In the genomic region with DNA sequence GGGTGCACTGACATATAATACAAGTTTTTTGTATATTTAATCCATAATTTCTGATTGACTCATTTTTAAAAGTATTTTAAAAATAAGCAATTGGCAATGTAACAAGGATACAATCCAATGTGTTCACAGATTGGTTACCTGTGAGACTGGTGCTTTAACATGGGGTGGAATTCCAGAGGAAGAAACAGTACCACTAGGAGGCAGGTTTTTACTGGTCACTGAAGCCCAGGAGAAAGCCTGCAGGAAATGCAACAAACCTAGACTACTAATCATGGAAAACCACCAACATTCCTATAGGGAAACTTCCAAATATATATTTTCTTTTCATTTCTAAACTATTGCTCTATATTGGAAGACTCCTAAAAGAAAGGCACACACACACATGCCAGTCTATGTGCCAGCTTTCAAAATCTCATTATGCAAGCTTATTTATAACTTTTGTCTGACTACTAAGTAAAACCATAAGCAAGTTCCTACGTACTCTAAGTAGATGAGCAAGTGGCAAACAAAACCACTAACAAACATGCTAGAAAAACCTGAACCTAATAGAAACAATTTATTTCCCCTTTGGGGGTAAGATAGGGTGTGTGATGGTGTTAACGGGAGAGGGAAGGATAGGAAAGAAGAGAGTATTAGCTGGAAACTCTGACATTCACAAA, we compare ENCODE assay signal across 9 cellular contexts. TPM values are rescaled to one million over a fixed set of nuclear protein-coding genes. Genes with fewer than 3 reads are reported as not detected.
A peak's percentile ranks its signal among the peaks of the same experiment; 100 is the strongest.
DNase-seq lines count a peak whose midpoint lies in the region; ATAC-seq lines count a peak whose summit lies in the region.
"Had no signal": no experiment of that assay in that cellular context is flagged by ENCODE, and none has a peak within 500 bp of the region (broad histone marks: within the 10 kb centered on the region; RNA-seq: fewer than 3 reads in every experiment).

No MANE protein-coding gene starts in this region.

- peaks cover 43% of the 10 kb centered on the region for H3K4me1 Mint-ChIP-seq in stimulated activated effector memory CD8-positive, alpha-beta T cell treated with anti-CD3 and anti-CD28 coated beads, Interleukin-12 subunit alpha, Interleukin-12 subunit beta, amount 100 ng/mL, for 72 hours

- no peak for DNase-seq in activated CD4-positive, CD25-positive, alpha-beta regulatory T cell (lab: John Stamatoyannopoulos, UW)
- DNase-seq in SK-MEL-5 (ENCODE audit: low read depth, low spot score) = peak; percentile 62
- peak; percentile 49 for DNase-seq in fibroblast of peridontal ligament (ENCODE audit: extremely low read depth)
- DNase-seq in stimulated activated effector memory CD8-positive, alpha-beta T cell treated with anti-CD3 and anti-CD28 coated beads, Interleukin-12 subunit alpha, Interleukin-12 subunit beta, amount 100 ng/mL, for 72 hours (ENCODE audit: low spot score in 2 of 2) = no peak
- DNase-seq in superior temporal gyrus (ENCODE audit: extremely low spot score) = no peak
- no peak for DNase-seq in activated CD4-positive, alpha-beta T cell treated with anti-CD3 and anti-CD28 coated beads, Interleukin-2, amount 50 U/mL, for 1 hour
- DNase-seq: activated B cell treated with CpG ODN at 0.5 μM for 24 hours had no signal

- in situ Hi-C loops in SK-MEL-5 (cut with HindIII; ENCODE audit: low pct_unique_long_range_greater_than_20kb, low sequenced_read_pairs) = no loop called here

- peak; percentile 44 to 54 for ATAC-seq in activated CD4-positive, CD25-positive, alpha-beta regulatory T cell treated with anti-CD3 and anti-CD28 coated beads, Interleukin-2, amount 50 U/mL, for 24 hours
- ATAC-seq in stimulated activated effector memory CD8-positive, alpha-beta T cell treated with anti-CD3 and anti-CD28 coated beads, Interleukin-12 subunit alpha, Interleukin-12 subunit beta, amount 100 ng/mL, for 72 hours = peak; percentile 69
- ATAC-seq in GM19467 (IDR thresholded peaks at IDR 0.05; ENCODE audit: unreplicated experiment) = no peak

- peak overlapping the region; percentile 41 for H3K4me3 Mint-ChIP-seq in stimulated activated effector memory CD8-positive, alpha-beta T cell treated with anti-CD3 and anti-CD28 coated beads, Interleukin-12 subunit alpha, Interleukin-12 subunit beta, amount 100 ng/mL, for 72 hours
- H3K4me3 Mint-ChIP-seq: activated B cell treated with CpG ODN at 0.5 μM for 24 hours had no signal

- H3K36me3 Mint-ChIP-seq in stimulated activated effector memory CD8-positive, alpha-beta T cell treated with anti-CD3 and anti-CD28 coated beads, Interleukin-12 subunit alpha, Interleukin-12 subunit beta, amount 100 ng/mL, for 72 hours = peaks cover 100% of the 10 kb centered on the region

- peak overlapping the region; percentile 77 for H3K27ac Mint-ChIP-seq in stimulated activated effector memory CD8-positive, alpha-beta T cell treated with anti-CD3 and anti-CD28 coated beads, Interleukin-12 subunit alpha, Interleukin-12 subunit beta, amount 100 ng/mL, for 72 hours
- H3K27ac Mint-ChIP-seq: activated B cell treated with CpG ODN at 0.5 μM for 24 hours had no signal

- no peaks in the 10 kb centered on the region for H3K9me3 Mint-ChIP-seq in stimulated activated effector memory CD8-positive, alpha-beta T cell treated with anti-CD3 and anti-CD28 coated beads, Interleukin-12 subunit alpha, Interleukin-12 subunit beta, amount 100 ng/mL, for 72 hours
- H3K9me3 Mint-ChIP-seq: activated B cell treated with CpG ODN at 0.5 μM for 24 hours had no signal

RNA-seq across cellular contexts. Expression of gene G3BP2, which starts 19.2 kb away (rescaled TPM):
- 355 and 386 TPM in 2 replicates for total RNA-seq in SK-MEL-5 (2014; rRNA removed; shearing (Covaris generic))
- polyA plus RNA-seq in SK-MEL-5 (2015; cell fraction: cytosol; rRNA removed) = 263 and 324 TPM in 2 replicates
- polyA plus RNA-seq in SK-MEL-5 (2015; cell fraction: nucleus; rRNA removed) = 108 and 124 TPM in 2 replicates

RNA-seq across cellular contexts. Expression of gene CDKL2, which starts 23.6 kb away (rescaled TPM):
- total RNA-seq in SK-MEL-5 (2014; rRNA removed; shearing (Covaris generic)) = not detected in 2 replicates
- not detected in 2 replicates for polyA plus RNA-seq in SK-MEL-5 (2015; cell fraction: cytosol; rRNA removed)
- polyA plus RNA-seq in SK-MEL-5 (2015; cell fraction: nucleus; rRNA removed) = 0.09 and 0.34 TPM in 2 replicates
- total RNA-seq: activated B cell treated with CpG ODN at 0.5 μM for 24 hours had no signal

Comparison
In these comparisons a context has a peak if more than half of its experiments do, and no peak if none do; other contexts are left out.
1. DNase-seq: peak in SK-MEL-5 (single experiment) and fibroblast of peridontal ligament (single experiment); none in activated CD4-positive, CD25-positive, alpha-beta regulatory T cell (0 of 4), stimulated activated effector memory CD8-positive, alpha-beta T cell treated with anti-CD3 and anti-CD28 coated beads, Interleukin-12 subunit alpha, Interleukin-12 subunit beta, amount 100 ng/mL, for 72 hours (0 of 2), superior temporal gyrus (single experiment) and activated CD4-positive, alpha-beta T cell treated with anti-CD3 and anti-CD28 coated beads, Interleukin-2, amount 50 U/mL, for 1 hour (single experiment).